15 cellular contexts compared by ENCODE assay signal in genomic region chr4:40931825-40932224, GRCh38.
DNase-seq lines count a peak whose midpoint lies in the region; ATAC-seq and TF ChIP-seq lines count a peak whose summit lies in the region.
"Had no signal": no experiment of that assay in that cellular context is flagged by ENCODE, and none has a peak within 500 bp of the region (broad histone marks: within the 10 kb centered on the region; RNA-seq: fewer than 3 reads in every experiment).

No MANE protein-coding gene starts in this region.

- H3K27ac ChIP-seq in caudate nucleus (ENCODE audit: low read depth, low read length) (peak overlapping the region; percentile 14), Peyer's patch (no peak overlapping the region)
- H3K27ac ChIP-seq: A549, C4-2B had no signal

- peak; percentile 74 for ATAC-seq in left colon
- ATAC-seq in GM19467 (IDR thresholded peaks at IDR 0.05; ENCODE audit: unreplicated experiment) = no peak
- ATAC-seq: A549 had no signal

- no peaks in the 10 kb centered on the region for H3K36me3 ChIP-seq in Peyer's patch
- H3K36me3 ChIP-seq: BE2C had no signal

- intact Hi-C loops in left colon (cut with DNase I, micrococcal nuclease) = no loop called here

- no peak for TF ChIP-seq POLR2A in Peyer's patch (IDR thresholded peaks at IDR 0.05)

- no peaks in the 10 kb centered on the region for H3K27me3 ChIP-seq in Peyer's patch
- H3K27me3 ChIP-seq: BE2C had no signal

- H3K4me3 ChIP-seq in Peyer's patch = no peak overlapping the region
- H3K4me3 ChIP-seq: A549 had no signal

- 0 out of 2 replicates have a peak overlapping the region, but pooled peaks have one; percentile 14 for H3K27ac Mint-ChIP-seq in HFFc6
- H3K27ac Mint-ChIP-seq: CD4-positive, alpha-beta memory T cell; IgD-negative memory B cell had no signal

- H3K4me1 Mint-ChIP-seq in HFFc6 (ENCODE audit: low read depth) = peaks cover 12% of the 10 kb centered on the region

- TF ChIP-seq CTCF in HFFc6 (IDR thresholded peaks at IDR 0.05) (no peak), Peyer's patch (IDR thresholded peaks at IDR 0.05) (no peak)

- peaks cover 2% of the 10 kb centered on the region for H3K27me3 Mint-ChIP-seq in HFFc6 (ENCODE audit: insufficient read depth)

- DNase-seq in HFFc6 (no peak), caudate nucleus (lab: John Stamatoyannopoulos, UW) (no peak), left colon (no peak), GM03348 (ENCODE audit: low spot score) (no peak), hepatic stellate cell (ENCODE audit: low spot score) (no peak), Peyer's patch (no peak)
- DNase-seq: BE2C; CD4-positive, alpha-beta memory T cell; COR-L47; DND-41; GDM1 had no signal

- H3K9me3 ChIP-seq in Peyer's patch = no peaks in the 10 kb centered on the region
- H3K9me3 ChIP-seq: A549, BE2C had no signal

- H3K36me3 Mint-ChIP-seq in HFFc6 (ENCODE audit: low read depth) = no peaks in the 10 kb centered on the region; the same call in 1 of the 2 replicates
- H3K36me3 Mint-ChIP-seq: CD4-positive, alpha-beta memory T cell; IgD-negative memory B cell had no signal

- no peaks in the 10 kb centered on the region for H3K4me1 ChIP-seq in Peyer's patch
- H3K4me1 ChIP-seq: A549, BE2C had no signal

- H3K4me3 Mint-ChIP-seq in HFFc6 = no peak overlapping the region
- H3K4me3 Mint-ChIP-seq: CD4-positive, alpha-beta memory T cell; IgD-negative memory B cell had no signal

- no peaks in the 10 kb centered on the region for H3K9me3 Mint-ChIP-seq in HFFc6
- H3K9me3 Mint-ChIP-seq: CD4-positive, alpha-beta memory T cell; IgD-negative memory B cell had no signal
